25 cellular contexts compared by ENCODE assay signal in genomic region chrX:49202022-49202421, GRCh38. TPM values are rescaled to one million over a fixed set of nuclear protein-coding genes. Genes with fewer than 3 reads are reported as not detected.
DNase-seq lines count a peak whose midpoint lies in the region; ATAC-seq, FAIRE-seq and TF ChIP-seq lines count a peak whose summit lies in the region.
"Had no signal": no experiment of that assay in that cellular context is flagged by ENCODE, and none has a peak within 500 bp of the region (broad histone marks: within the 10 kb centered on the region; RNA-seq: fewer than 3 reads in every experiment).

No MANE protein-coding gene starts in this region.

- H3K4me3 Mint-ChIP-seq in osteocyte (ENCODE audit: unreplicated experiment): peak overlapping the region; percentile 14
- H3K4me3 Mint-ChIP-seq: CD4-positive, alpha-beta T cell had no signal

- ATAC-seq in body of pancreas: peak; percentile 47
- ATAC-seq in Right ventricle myocardium superior (ENCODE audit: poor library complexity): no peak
- no peak for ATAC-seq in gastrocnemius medialis
- ATAC-seq: K562, SK-N-SH treated with all-trans-retinoic acid at 6 μM for 48 hours had no signal

- H3K27ac Mint-ChIP-seq in osteocyte (ENCODE audit: unreplicated experiment): no peak overlapping the region
- H3K27ac Mint-ChIP-seq: CD4-positive, alpha-beta T cell had no signal

- H3K9me3 ChIP-seq in body of pancreas (no peaks in the 10 kb centered on the region), stomach (no peaks in the 10 kb centered on the region), gastrocnemius medialis (no peaks in the 10 kb centered on the region)
- H3K9me3 ChIP-seq: BLaER1 had no signal

- H3K36me3 Mint-ChIP-seq in osteocyte (ENCODE audit: unreplicated experiment): no peaks in the 10 kb centered on the region

- no peak for TF ChIP-seq EP300 in stomach (IDR thresholded peaks at IDR 0.05)

- H3K4me3 ChIP-seq in body of pancreas (no peak overlapping the region), stomach (no peak overlapping the region), gastrocnemius medialis (no peak overlapping the region)
- H3K4me3 ChIP-seq: BLaER1, K562 had no signal

- in situ Hi-C loops in gastrocnemius medialis (cut with MboI; ENCODE audit: low sequenced_read_pairs in 4 of 4): no loop called here

- 37 to 40% methylated on average over 2 of the region's 2 CpGs for WGBS in body of pancreas, 2 donors
- WGBS in stomach, 5 donors: 28 to 61% (median 46%) methylated on average over 2 of the region's 2 CpGs

- peak overlapping the region in 3 of 4 donors; percentile 26 to 81 (median 44) for H3K27ac ChIP-seq in body of pancreas
- no peak overlapping the region for H3K27ac ChIP-seq in stomach
- no peak overlapping the region for H3K27ac ChIP-seq in gastrocnemius medialis
- H3K27ac ChIP-seq: BLaER1, RWPE1 had no signal

- H3K4me1 Mint-ChIP-seq in osteocyte (ENCODE audit: unreplicated experiment): peaks cover 7% of the 10 kb centered on the region

- intact Hi-C loops in body of pancreas (cut with DNase I): no loop called here
- intact Hi-C loops in Right ventricle myocardium superior (cut with DNase I): no loop called here
- intact Hi-C loops in stomach (cut with DNase I; ENCODE audit: low total_unique reads): no loop called here
- intact Hi-C loops in gastrocnemius medialis (cut with DNase I; ENCODE audit: low total_unique reads): loop anchor here (5.0 kb wide), 2 partner anchors 35 to 65 kb away; partner anchors contain the start of genes CCDC22 and PPP1R3F

- H3K9me3 Mint-ChIP-seq in osteocyte (ENCODE audit: unreplicated experiment): peaks cover 5% of the 10 kb centered on the region
- H3K9me3 Mint-ChIP-seq: CD4-positive, alpha-beta T cell had no signal

- DNase-seq in GM12892 (ENCODE audit: insufficient read length) (no peak), NCI-H2081 treated with DMSO at 0.1 percent for 48 hours (lab: John Stamatoyannopoulos, UW) (peak; percentile 2), body of pancreas (peak in 1 of 4 donors; percentile 45), osteocyte (ENCODE audit: extremely low spot score, unreplicated experiment) (no peak), Right ventricle myocardium superior (no peak), stomach (no peak), gastrocnemius medialis (no peak)
- DNase-seq: CD4-positive, alpha-beta T cell; MM.1S; NCI-H1092; NCI-H1436; NCI-H2029; NCI-H2171; NCI-H345; NCI-H524 treated with DMSO at 0.1 percent for 48 hours; NK-92 treated with Interleukin-12 subunit alpha and Interleukin-12 subunit beta, amount 100 ng/mL, for 24 hours had no signal

- TF ChIP-seq POLR2A in GM12892 (IDR thresholded peaks at IDR 0.05; ENCODE audit: low read depth, low read length): no peak
- TF ChIP-seq POLR2A in body of pancreas (IDR thresholded peaks at IDR 0.05): no peak
- no peak for TF ChIP-seq POLR2A in stomach (IDR thresholded peaks at IDR 0.05)
- no peak for TF ChIP-seq POLR2A in gastrocnemius medialis (IDR thresholded peaks at IDR 0.05)

- no peak for TF ChIP-seq CTCF in body of pancreas (IDR thresholded peaks at IDR 0.05)
- no peak for TF ChIP-seq CTCF in osteocyte (IDR thresholded peaks at IDR 0.05)
- TF ChIP-seq CTCF in stomach (IDR thresholded peaks at IDR 0.05): no peak
- no peak for TF ChIP-seq CTCF in gastrocnemius medialis (IDR thresholded peaks at IDR 0.05 in 4 of 5, conservative IDR thresholded peaks at IDR 0.05 in 1 of 5)

- no peaks in the 10 kb centered on the region for H3K27me3 ChIP-seq in body of pancreas
- H3K27me3 ChIP-seq in stomach: peaks cover 0 to 14% (median 0%) of the 10 kb centered on the region in 3 donors
- no peaks in the 10 kb centered on the region for H3K27me3 ChIP-seq in gastrocnemius medialis

- FAIRE-seq in GM12892 (lab: Jason Lieb, UNC): peak; percentile 9
- FAIRE-seq: G401.6, GM19239, H1, K562 had no signal

- H3K27me3 Mint-ChIP-seq in osteocyte (ENCODE audit: unreplicated experiment): no peaks in the 10 kb centered on the region
- H3K27me3 Mint-ChIP-seq: CD4-positive, alpha-beta T cell had no signal

- no peaks in the 10 kb centered on the region for H3K36me3 ChIP-seq in body of pancreas (replicated peaks in 1 of 2; ENCODE audit: insufficient read depth in 1 of 2, low read depth in 2 of 2)
- no peaks in the 10 kb centered on the region for H3K36me3 ChIP-seq in stomach
- H3K36me3 ChIP-seq in gastrocnemius medialis: no peaks in the 10 kb centered on the region
- H3K36me3 ChIP-seq: BLaER1 had no signal

- H3K4me1 ChIP-seq in body of pancreas (peaks cover 15% of the 10 kb centered on the region), stomach (peaks cover 0 to 22% (median 10%) of the 10 kb centered on the region in 4 donors), gastrocnemius medialis (peaks cover 2 to 3% of the 10 kb centered on the region in 2 donors)
- H3K4me1 ChIP-seq: BLaER1 had no signal

RNA-seq across cellular contexts. Expression of gene SYP, which starts 2.0 kb away (rescaled TPM):
- polyA plus RNA-seq in GM12892 (2012; ENCODE audit: missing spikeins): 1.2 TPM
- total RNA-seq in body of pancreas (1 to 10 TPM; 5.4 to 6.6 TPM), osteocyte (1.5 and 2.3 TPM in 2 replicates), Right ventricle myocardium superior (1.6 TPM), stomach (100 to 1,000 TPM in 1 of 5 donors, 1 to 10 TPM in 2, under 1 TPM in 1, not detected in 1; 0.89 to 211 (median 3.3) TPM), gastrocnemius medialis (1 to 10 TPM in 1 of 4 donors, under 1 TPM in 3; 0.15 to 3.9 (median 0.40) TPM)
- 1 to 10 TPM in 2 of 3 donors, under 1 TPM in 1; 0.92 to 5.0 (median 3.9) TPM for polyA plus RNA-seq in stomach

RNA-seq across cellular contexts. Expression of gene PRICKLE3, which starts 15.8 kb away (rescaled TPM):
- polyA plus RNA-seq in GM12892 (2012; ENCODE audit: missing spikeins): 9.1 TPM
- total RNA-seq in body of pancreas: 10 to 100 TPM in 1 of 2 donors, 1 to 10 TPM in 1; 7.5 to 13.2 TPM
- total RNA-seq in osteocyte: 7.7 and 8.5 TPM in 2 replicates
- total RNA-seq in Right ventricle myocardium superior: 12.7 TPM
- 10 to 100 TPM in 3 of 5 donors, 1 to 10 TPM in 2; 3.7 to 65.1 (median 16.9) TPM for total RNA-seq in stomach
- 1 to 10 TPM; 6.3 to 7.1 (median 6.5) TPM for polyA plus RNA-seq in stomach
- 10 to 100 TPM in 3 of 4 donors, 1 to 10 TPM in 1; 9.1 to 33.1 (median 21.3) TPM for total RNA-seq in gastrocnemius medialis

RNA-seq across cellular contexts. Expression of gene PLP2, which starts 30.3 kb away (rescaled TPM):
- polyA plus RNA-seq in GM12892 (2012; ENCODE audit: missing spikeins): 38.2 TPM
- total RNA-seq in body of pancreas (10 to 100 TPM; 19.4 to 30.1 TPM), osteocyte (97.4 and 100 TPM in 2 replicates), Right ventricle myocardium superior (50.1 TPM), stomach (100 to 1,000 TPM in 1 of 5 donors, 10 to 100 TPM in 4; 14.0 to 155 (median 52.2) TPM), gastrocnemius medialis (10 to 100 TPM; 12.8 to 53.5 (median 32.5) TPM)
- polyA plus RNA-seq in stomach: 100 to 1,000 TPM in 1 of 3 donors, 10 to 100 TPM in 2; 55.0 to 323 (median 94.4) TPM

RNA-seq across cellular contexts. Expression of gene CACNA1F, which starts 31.1 kb away (rescaled TPM):
- polyA plus RNA-seq in GM12892 (2012; ENCODE audit: missing spikeins): 0.17 TPM
- under 1 TPM in 1 of 2 donors, not detected in 1; 0.26 TPM for total RNA-seq in body of pancreas
- total RNA-seq in osteocyte: not detected in 2 replicates
- total RNA-seq in Right ventricle myocardium superior: 0.11 TPM
- total RNA-seq in stomach: 1 to 10 TPM in 1 of 5 donors, under 1 TPM in 2, not detected in 2; 0.37 to 6.1 (median 0.89) TPM
- under 1 TPM; 0.06 to 0.18 (median 0.15) TPM for polyA plus RNA-seq in stomach
- total RNA-seq in gastrocnemius medialis: not detected
- total RNA-seq: Daoy, LHCN-M2 had no signal

RNA-seq across cellular contexts. Expression of gene CCDC22, which starts 33.2 kb away (rescaled TPM):
- 7.3 TPM for polyA plus RNA-seq in GM12892 (2012; ENCODE audit: missing spikeins)
- total RNA-seq in body of pancreas (1 to 10 TPM; 8.2 to 9.1 TPM), osteocyte (14.1 and 14.3 TPM in 2 replicates), Right ventricle myocardium superior (10.8 TPM), stomach (10 to 100 TPM in 2 of 5 donors, 1 to 10 TPM in 3; 2.7 to 68.9 (median 7.0) TPM), gastrocnemius medialis (10 to 100 TPM; 11.1 to 22.0 (median 17.0) TPM)
- 10 to 100 TPM in 1 of 3 donors, 1 to 10 TPM in 2; 7.4 to 12.2 (median 8.9) TPM for polyA plus RNA-seq in stomach

Comparison
In these comparisons a context has a peak if more than half of its experiments do, and no peak if none do; other contexts are left out.
1. H3K27ac ChIP-seq: peak in body of pancreas (3 of 4); none in stomach (0 of 5) and gastrocnemius medialis (0 of 4).